Comparison of ENCODE assay signal across 13 cellular contexts in the genomic region with DNA sequence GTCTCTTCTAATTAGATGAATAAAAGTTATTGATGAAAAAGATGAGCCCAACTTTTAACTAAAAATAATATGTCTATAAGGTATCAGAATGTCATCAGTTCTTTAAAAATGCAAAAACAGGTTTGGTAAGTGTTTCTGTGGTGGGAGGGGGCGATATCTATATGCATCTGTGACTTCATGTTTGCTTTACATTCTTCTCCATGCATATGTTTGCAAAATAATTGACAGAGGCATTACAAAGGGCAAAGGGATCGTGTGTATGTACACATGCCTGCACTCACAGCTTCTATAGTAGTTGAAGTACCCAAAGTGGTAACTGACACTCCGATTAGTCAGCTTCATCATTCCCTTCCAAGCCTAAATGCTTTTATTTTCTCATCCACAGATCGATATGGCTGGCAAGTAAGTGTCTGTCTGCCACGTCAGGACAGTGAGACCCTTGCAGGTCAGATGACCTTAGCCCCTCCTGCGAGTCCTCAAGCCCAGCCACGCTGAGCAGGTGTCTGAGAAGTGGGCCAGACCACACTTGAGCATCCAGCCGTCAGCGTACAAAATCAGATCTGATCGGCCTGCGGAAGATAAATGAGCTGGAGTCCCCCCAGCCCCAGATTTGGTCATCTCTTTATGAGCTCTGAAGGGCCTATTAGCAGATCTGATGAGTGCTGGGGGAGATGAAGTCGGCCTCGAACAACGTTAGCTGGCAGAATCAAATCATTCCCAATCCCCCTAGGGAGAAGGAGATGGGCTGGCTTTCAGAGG.
"Had no signal": no experiment of that assay in that cellular context is flagged by ENCODE, and none has a peak within 500 bp of the region (broad histone marks: within the 10 kb centered on the region; RNA-seq: fewer than 3 reads in every experiment).

No MANE protein-coding gene starts in this region.

- H3K9me3 ChIP-seq: tibial nerve had no signal

- H3K36me3 ChIP-seq: tibial nerve had no signal

- DNase-seq: activated CD4-positive, alpha-beta memory T cell treated with anti-CD3 and anti-CD28 coated beads, Interleukin-2, amount 10 ng/mL, durations not matched to agents 7 days and 5 days; activated CD4-positive, alpha-beta T cell treated with anti-CD3 and anti-CD28 coated beads for 1 hour; activated naive CD8-positive, alpha-beta T cell treated with anti-CD3 and anti-CD28 coated beads, Interleukin-2, amount 10 ng/mL, durations not matched to agents 7 days and 5 days; activated T-cell treated with anti-CD3 and anti-CD28 coated beads, Interleukin-2, amount 50 U/mL, for 72 hours; aorta; glutamatergic neuron; midbrain had no signal

- FAIRE-seq: endometrium had no signal

- H3K4me3 ChIP-seq: lung, skin epidermis, tibial nerve had no signal

- H3K27me3 ChIP-seq: tibial nerve had no signal

- H3K4me1 Mint-ChIP-seq: activated CD4-positive, alpha-beta memory T cell treated with anti-CD3 and anti-CD28 coated beads, Interleukin-2, amount 10 ng/mL, durations not matched to agents 7 days and 5 days; activated naive CD8-positive, alpha-beta T cell treated with anti-CD3 and anti-CD28 coated beads, Interleukin-2, amount 10 ng/mL, durations not matched to agents 7 days and 5 days; stimulated activated effector memory CD8-positive, alpha-beta T cell treated with anti-CD3 and anti-CD28 coated beads, Interleukin-12 subunit alpha, Interleukin-12 subunit beta, amount 100 ng/mL, for 72 hours had no signal

- H3K4me3 Mint-ChIP-seq: activated CD4-positive, alpha-beta memory T cell treated with anti-CD3 and anti-CD28 coated beads, Interleukin-2, amount 10 ng/mL, durations not matched to agents 7 days and 5 days; activated naive CD8-positive, alpha-beta T cell treated with anti-CD3 and anti-CD28 coated beads, Interleukin-2, amount 10 ng/mL, durations not matched to agents 7 days and 5 days; activated T-cell treated with anti-CD3 and anti-CD28 coated beads, Interleukin-2, amount 50 U/mL, for 72 hours; stimulated activated effector memory CD8-positive, alpha-beta T cell treated with anti-CD3 and anti-CD28 coated beads, Interleukin-12 subunit alpha, Interleukin-12 subunit beta, amount 100 ng/mL, for 72 hours had no signal

- ATAC-seq: activated T-cell treated with anti-CD3 and anti-CD28 coated beads, Interleukin-2, amount 50 U/mL, for 72 hours; stimulated activated effector memory CD8-positive, alpha-beta T cell treated with anti-CD3 and anti-CD28 coated beads, Interleukin-12 subunit alpha, Interleukin-12 subunit beta, amount 100 ng/mL, for 72 hours had no signal

- H3K79me2 ChIP-seq: parathyroid adenoma had no signal

- H3K9me3 Mint-ChIP-seq: activated CD4-positive, alpha-beta memory T cell treated with anti-CD3 and anti-CD28 coated beads, Interleukin-2, amount 10 ng/mL, durations not matched to agents 7 days and 5 days; activated naive CD8-positive, alpha-beta T cell treated with anti-CD3 and anti-CD28 coated beads, Interleukin-2, amount 10 ng/mL, durations not matched to agents 7 days and 5 days; stimulated activated effector memory CD8-positive, alpha-beta T cell treated with anti-CD3 and anti-CD28 coated beads, Interleukin-12 subunit alpha, Interleukin-12 subunit beta, amount 100 ng/mL, for 72 hours had no signal

- H3K27me3 Mint-ChIP-seq: activated CD4-positive, alpha-beta memory T cell treated with anti-CD3 and anti-CD28 coated beads, Interleukin-2, amount 10 ng/mL, durations not matched to agents 7 days and 5 days; activated naive CD8-positive, alpha-beta T cell treated with anti-CD3 and anti-CD28 coated beads, Interleukin-2, amount 10 ng/mL, durations not matched to agents 7 days and 5 days had no signal

- H3K27ac Mint-ChIP-seq: activated CD4-positive, alpha-beta memory T cell treated with anti-CD3 and anti-CD28 coated beads, Interleukin-2, amount 10 ng/mL, durations not matched to agents 7 days and 5 days; activated naive CD8-positive, alpha-beta T cell treated with anti-CD3 and anti-CD28 coated beads, Interleukin-2, amount 10 ng/mL, durations not matched to agents 7 days and 5 days; activated T-cell treated with anti-CD3 and anti-CD28 coated beads, Interleukin-2, amount 50 U/mL, for 72 hours; stimulated activated effector memory CD8-positive, alpha-beta T cell treated with anti-CD3 and anti-CD28 coated beads, Interleukin-12 subunit alpha, Interleukin-12 subunit beta, amount 100 ng/mL, for 72 hours had no signal

- H3K4me1 ChIP-seq: parathyroid adenoma had no signal

- H2AFZ ChIP-seq: parathyroid adenoma had no signal

- H3K36me3 Mint-ChIP-seq: activated naive CD8-positive, alpha-beta T cell treated with anti-CD3 and anti-CD28 coated beads, Interleukin-2, amount 10 ng/mL, durations not matched to agents 7 days and 5 days; stimulated activated effector memory CD8-positive, alpha-beta T cell treated with anti-CD3 and anti-CD28 coated beads, Interleukin-12 subunit alpha, Interleukin-12 subunit beta, amount 100 ng/mL, for 72 hours had no signal

- H3K27ac ChIP-seq: parathyroid adenoma, skin epidermis, tibial nerve had no signal
